Comparison of ENCODE assay signal across 7 cellular contexts in genomic region chr3:13022348-13023250, GRCh38.
DNase-seq lines count a peak whose midpoint lies in the region; ATAC-seq and TF ChIP-seq lines count a peak whose summit lies in the region.

No MANE protein-coding gene starts in this region.

- H3K9ac ChIP-seq in subcutaneous abdominal adipose tissue (ENCODE audit: low read length in 5 of 5) = peak overlapping the region in 2 of 5 donors; percentile 22 to 37

- peak; percentile 93 for DNase-seq in WERI-Rb-1
- DNase-seq in iPS-NIHi11 (ENCODE audit: low spot score) = peak; percentile 75
- DNase-seq in UCSD-AML1 (lab: John Stamatoyannopoulos, UW; ENCODE audit: unreplicated experiment) = no peak
- no peak for DNase-seq in DMS153 (lab: John Stamatoyannopoulos, UW)

- H3K9me3 ChIP-seq in WERI-Rb-1 (ENCODE audit: severe bottlenecking) (no peaks in the 10 kb centered on the region), subcutaneous abdominal adipose tissue (ENCODE audit: control insufficient read depth in 5 of 5, low read length in 5 of 5) (no peaks in the 10 kb centered on the region)

- peak overlapping the region; percentile 97 for H3K27ac ChIP-seq in WERI-Rb-1
- H3K27ac ChIP-seq in subcutaneous abdominal adipose tissue (ENCODE audit: low read depth, low read length) = peak overlapping the region; percentile 52

- TF ChIP-seq CTCF in WERI-Rb-1 (IDR thresholded peaks at IDR 0.05; ENCODE audit: low read depth, low read length) = no peak

- H3K4me3 ChIP-seq in WERI-Rb-1 (ENCODE audit: low read depth, low read length) = peak overlapping the region; percentile 62
- peak overlapping the region in 4 of 5 donors; percentile 0 to 63 (median 46) for H3K4me3 ChIP-seq in subcutaneous abdominal adipose tissue (ENCODE audit: low read depth in 1 of 5, low read length in 5 of 5)

- peaks cover 11 to 51% (median 47%) of the 10 kb centered on the region in 5 donors for H3K4me1 ChIP-seq in subcutaneous abdominal adipose tissue (ENCODE audit: control insufficient read depth in 5 of 5, insufficient read depth in 5 of 5, low read length in 5 of 5)

- no peaks in the 10 kb centered on the region for H3K27me3 ChIP-seq in WERI-Rb-1 (ENCODE audit: insufficient read depth, low read depth, severe bottlenecking)
- H3K27me3 ChIP-seq in subcutaneous abdominal adipose tissue (ENCODE audit: control insufficient read depth in 5 of 5, insufficient read depth in 4 of 5, low read length in 5 of 5) = no peaks in the 10 kb centered on the region

- H3K36me3 ChIP-seq in WERI-Rb-1 = peaks cover 3% of the 10 kb centered on the region; the same call in 1 of the 2 replicates
- H3K36me3 ChIP-seq in subcutaneous abdominal adipose tissue (ENCODE audit: control insufficient read depth in 5 of 5, insufficient read depth in 5 of 5, low read length in 5 of 5) = no peaks in the 10 kb centered on the region

- ATAC-seq in GM19023 (IDR thresholded peaks at IDR 0.05; ENCODE audit: unreplicated experiment) (peak; percentile 46), HG02970 (IDR thresholded peaks at IDR 0.05; ENCODE audit: low FRiP score, unreplicated experiment) (peak; percentile 39)

Comparison
In these comparisons a context has a peak if more than half of its experiments do, and no peak if none do; other contexts are left out.
1. DNase-seq: peak in WERI-Rb-1 (single experiment) and iPS-NIHi11 (single experiment); none in UCSD-AML1 (single experiment) and DMS153 (single experiment).